25 cellular contexts compared by ENCODE assay signal in the genomic region with DNA sequence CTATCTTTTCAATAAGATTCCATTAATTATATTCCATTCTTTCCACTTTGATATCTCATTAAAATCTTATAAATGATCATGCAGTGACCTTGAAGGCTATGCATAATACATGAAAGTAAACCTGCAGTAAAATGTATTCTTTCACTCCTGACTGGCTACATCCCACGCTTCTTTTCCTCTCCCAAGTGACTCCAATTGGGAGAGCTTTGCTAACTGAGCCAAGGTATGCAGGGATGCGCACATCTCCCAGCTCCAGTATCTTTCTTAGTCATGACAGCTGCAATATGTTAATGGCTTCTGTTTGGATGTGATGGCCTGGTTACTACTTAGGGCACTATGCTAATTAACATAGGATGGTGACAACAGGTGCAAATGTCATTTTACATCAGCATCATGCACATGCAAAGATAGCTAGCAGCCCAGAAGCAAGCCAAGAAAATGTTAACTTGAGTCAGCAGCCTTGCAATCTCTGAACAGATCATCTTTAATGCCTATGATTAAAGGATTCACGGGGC.
"Had no signal": no experiment of that assay in that cellular context is flagged by ENCODE, and none has a peak within 500 bp of the region (broad histone marks: within the 10 kb centered on the region; RNA-seq: fewer than 3 reads in every experiment).

No MANE protein-coding gene starts in this region.

- H3K27me3 ChIP-seq: neural progenitor cell, neutrophil, suprapubic skin, tibial artery, upper lobe of right lung had no signal

- H3K27ac ChIP-seq: left ventricle myocardium inferior, neural progenitor cell, neutrophil, parathyroid adenoma, psoas muscle, spleen, suprapubic skin, thoracic aorta, tibial artery, upper lobe of right lung had no signal

- H3K4me2 ChIP-seq: neural progenitor cell had no signal

- H3K36me3 Mint-ChIP-seq: mesothelial cell of epicardium; naive B cell; natural killer cell; neural progenitor cell; stimulated activated effector memory CD8-positive, alpha-beta T cell treated with anti-CD3 and anti-CD28 coated beads, Interleukin-12 subunit alpha, Interleukin-12 subunit beta, amount 100 ng/mL, for 72 hours had no signal

- H3K27ac Mint-ChIP-seq: mesothelial cell of epicardium; naive B cell; natural killer cell; nephron progenitor cell; neural progenitor cell; stimulated activated effector memory CD8-positive, alpha-beta T cell treated with anti-CD3 and anti-CD28 coated beads, Interleukin-12 subunit alpha, Interleukin-12 subunit beta, amount 100 ng/mL, for 72 hours; stimulated activated naive CD8-positive, alpha-beta T cell treated with anti-CD3 and anti-CD28 coated beads, Interleukin-15, Interleukin-2, amounts not matched to agents 100 ng/mL and 50 ng/mL, for 24 hours had no signal

- H3K4me1 ChIP-seq: left ventricle myocardium inferior, parathyroid adenoma, psoas muscle, spleen, suprapubic skin, tibial artery, upper lobe of right lung had no signal

- H3K4me1 Mint-ChIP-seq: mesothelial cell of epicardium; naive B cell; natural killer cell; nephron progenitor cell; stimulated activated effector memory CD8-positive, alpha-beta T cell treated with anti-CD3 and anti-CD28 coated beads, Interleukin-12 subunit alpha, Interleukin-12 subunit beta, amount 100 ng/mL, for 72 hours had no signal

- H3K36me3 ChIP-seq: left ventricle myocardium inferior, neural progenitor cell, neutrophil, spleen, suprapubic skin, thoracic aorta, tibial artery, upper lobe of right lung had no signal

- H3K4me3 ChIP-seq: left ventricle myocardium inferior, lung, neural progenitor cell, psoas muscle, spleen, suprapubic skin, thoracic aorta, tibial artery, upper lobe of right lung had no signal

- H3K9me3 ChIP-seq: left ventricle myocardium inferior, neutrophil, psoas muscle, spleen, suprapubic skin, thoracic aorta, tibial artery, upper lobe of right lung had no signal

- H3K9me3 Mint-ChIP-seq: mesothelial cell of epicardium; natural killer cell; nephron progenitor cell; neural progenitor cell; stimulated activated effector memory CD8-positive, alpha-beta T cell treated with anti-CD3 and anti-CD28 coated beads, Interleukin-12 subunit alpha, Interleukin-12 subunit beta, amount 100 ng/mL, for 72 hours; stimulated activated naive CD8-positive, alpha-beta T cell treated with anti-CD3 and anti-CD28 coated beads, Interleukin-15, Interleukin-2, amounts not matched to agents 100 ng/mL and 50 ng/mL, for 24 hours had no signal

- H3K27me3 Mint-ChIP-seq: naive B cell had no signal

- H3K4me3 Mint-ChIP-seq: mesothelial cell of epicardium; naive B cell; natural killer cell; nephron progenitor cell; neural progenitor cell; stimulated activated effector memory CD8-positive, alpha-beta T cell treated with anti-CD3 and anti-CD28 coated beads, Interleukin-12 subunit alpha, Interleukin-12 subunit beta, amount 100 ng/mL, for 72 hours; stimulated activated naive CD8-positive, alpha-beta T cell treated with anti-CD3 and anti-CD28 coated beads, Interleukin-15, Interleukin-2, amounts not matched to agents 100 ng/mL and 50 ng/mL, for 24 hours had no signal

- H3K79me2 ChIP-seq: parathyroid adenoma had no signal

- DNase-seq: hippocampal formation; islet precursor cell; left ventricle myocardium inferior; mesendoderm; naive B cell; natural killer cell; nephron progenitor cell; occipital lobe; psoas muscle; right cardiac atrium; small intestine; spleen; stimulated activated CD4-positive, alpha-beta T cell treated with anti-CD3 and anti-CD28 coated beads, Interleukin-4, amount 100 ng/mL, for 24 hours; stimulated activated naive CD4-positive, alpha-beta T cell; tibial artery; upper lobe of right lung had no signal

- H2AFZ ChIP-seq: neural progenitor cell, parathyroid adenoma had no signal

- H3K9ac ChIP-seq: neural progenitor cell, parathyroid adenoma had no signal
